Comparison of ENCODE assay signal across 32 cellular contexts in genomic region chr6:16080204-16080603, GRCh38.
"Had no signal": no experiment of that assay in that cellular context is flagged by ENCODE, and none has a peak within 500 bp of the region (broad histone marks: within the 10 kb centered on the region; RNA-seq: fewer than 3 reads in every experiment).

No MANE protein-coding gene starts in this region.

- DNase-seq: activated CD4-positive, alpha-beta memory T cell treated with anti-CD3 and anti-CD28 coated beads, Interleukin-2, amount 10 ng/mL, durations not matched to agents 7 days and 5 days; activated CD4-positive, alpha-beta T cell treated with anti-CD3 and anti-CD28 coated beads for 1 hour; activated CD4-positive, alpha-beta T cell treated with anti-CD3 and anti-CD28 coated beads for 36 hours; activated CD4-positive, alpha-beta T cell treated with anti-CD3 and anti-CD28 coated beads for 48 hours; activated CD4-positive, alpha-beta T cell treated with anti-CD3 and anti-CD28 coated beads, Interleukin-2, amount 10 ng/mL, durations not matched to agents 7 days and 5 days; activated CD4-positive, alpha-beta T cell treated with anti-CD3 and anti-CD28 coated beads, Interleukin-2, amount 50 U/mL, for 48 hours; activated CD4-positive, CD25-positive, alpha-beta regulatory T cell; activated CD8-positive, alpha-beta memory T cell treated with anti-CD3 and anti-CD28 coated beads for 24 hours; activated CD8-positive, alpha-beta memory T cell treated with anti-CD3 and anti-CD28 coated beads, Interleukin-2, amount 10 ng/mL, durations not matched to agents 7 days and 5 days; activated CD8-positive, alpha-beta memory T cell treated with anti-CD3 and anti-CD28 coated beads, Interleukin-2, amount 50 U/mL, for 48 hours; activated CD8-positive, alpha-beta T cell treated with anti-CD3 and anti-CD28 coated beads, Interleukin-2, amount 10 ng/mL, durations not matched to agents 7 days and 5 days; activated effector memory CD4-positive, alpha-beta T cell treated with Interleukin-2 at 50 U/mL for 16 hours; activated gamma-delta T cell; activated naive CD4-positive, alpha-beta T cell treated with anti-CD3 and anti-CD28 coated beads, Interleukin-2, amount 10 ng/mL, durations not matched to agents 7 days and 5 days; activated naive CD4-positive, alpha-beta T cell treated with Interleukin-2 at 50 U/mL for 16 hours; activated naive CD8-positive, alpha-beta T cell treated with anti-CD3 and anti-CD28 coated beads for 36 hours; activated T-cell treated with anti-CD3 and anti-CD28 coated beads, Interleukin-2, amount 50 U/mL, for 24 hours; activated T-cell treated with anti-CD3 and anti-CD28 coated beads, Interleukin-2, amount 50 U/mL, for 48 hours; adrenal gland; amniotic stem cell; aorta; body of pancreas; brain microvascular endothelial cell; central memory CD4-positive, alpha-beta T cell; T-helper 1 cell; T-helper 2 cell; T-helper 9 cell; WERI-Rb-1 had no signal

- ATAC-seq: activated CD4-positive, alpha-beta T cell treated with anti-CD3 and anti-CD28 coated beads for 36 hours; activated CD4-positive, CD25-positive, alpha-beta regulatory T cell treated with anti-CD3 and anti-CD28 coated beads, Interleukin-2, amount 50 U/mL, for 24 hours; activated CD8-positive, alpha-beta memory T cell treated with anti-CD3 and anti-CD28 coated beads, Interleukin-2, amount 10 ng/mL, durations not matched to agents 7 days and 5 days; activated CD8-positive, alpha-beta T cell treated with anti-CD3 and anti-CD28 coated beads, Interleukin-2, amount 10 ng/mL, durations not matched to agents 7 days and 5 days; activated naive CD4-positive, alpha-beta T cell treated with anti-CD3 and anti-CD28 coated beads, Interleukin-2, amount 50 U/mL, for 72 hours; body of pancreas; WTC11 had no signal

- H3K27me3 ChIP-seq: adrenal gland, body of pancreas, brain microvascular endothelial cell, breast epithelium had no signal

- H3K36me3 ChIP-seq: adrenal gland, brain microvascular endothelial cell, breast epithelium, WERI-Rb-1 had no signal

- H3K4me3 ChIP-seq: adrenal gland, body of pancreas, breast epithelium had no signal

- H3K4me1 ChIP-seq: adrenal gland, body of pancreas, breast epithelium had no signal

- H3K9me3 ChIP-seq: adrenal gland, body of pancreas, breast epithelium had no signal

- H3K27ac ChIP-seq: adrenal gland, body of pancreas, brain microvascular endothelial cell, breast epithelium, WERI-Rb-1 had no signal
